Comparison of ENCODE assay signal across 34 cellular contexts in genomic region chr6:27433714-27434113, GRCh38.
"Had no signal": no experiment of that assay in that cellular context is flagged by ENCODE, and none has a peak within 500 bp of the region (broad histone marks: within the 10 kb centered on the region; RNA-seq: fewer than 3 reads in every experiment).

No MANE protein-coding gene starts in this region.

- H3K27me3 ChIP-seq: MG63 had no signal

- H3K4me3 ChIP-seq: MG63 had no signal

- DNase-seq: Karpas-422, Kasumi-1, MG63, MM.1S, MV-4-11, NCI-H1048, NCI-H1092, NCI-H1092 treated with DMSO at 0.1 percent for 48 hours, NCI-H1105, NCI-H1105 treated with DMSO at 0.1 percent for 48 hours, NCI-H1417, NCI-H1417 treated with DMSO at 0.1 percent for 48 hours, NCI-H1436, NCI-H1436 treated with DMSO at 0.1 percent for 48 hours, NCI-H146, NCI-H1694, NCI-H1694 treated with DMSO at 0.1 percent for 48 hours, NCI-H187, NCI-H187 treated with DMSO at 0.1 percent for 48 hours, NCI-H1930, NCI-H2029, NCI-H2029 treated with DMSO at 0.1 percent for 48 hours, NCI-H2081, NCI-H2081 treated with DMSO at 0.1 percent for 48 hours, NCI-H2107, NCI-H2171, NCI-H2171 treated with DMSO at 0.1 percent for 48 hours, NCI-H2227 treated with DMSO at 0.1 percent for 48 hours, NCI-H226, NCI-H345, NCI-H446, NCI-H446 treated with DMSO at 0.1 percent for 48 hours, NCI-H510A, NCI-H510A treated with DMSO at 0.1 percent for 48 hours had no signal

- H3K36me3 ChIP-seq: MG63 had no signal
